1 cellular context compared by ENCODE assay signal in genomic region chr14:69648480-69649414, GRCh38.
TF ChIP-seq lines count a peak whose summit lies in the region.

No MANE protein-coding gene starts in this region.

TF ChIP-seq in GM23338, 12 proteins besides CTCF, POLR2A, EP300 and RAD21 (continued from another document):
- TF ChIP-seq ZNF462 (CRISPR knock-in tag; IDR thresholded peaks at IDR 0.05) (no peak), CREB1 (CRISPR knock-in tag; IDR thresholded peaks at IDR 0.05; ENCODE audit: low read depth) (no peak), JUNB (IDR thresholded peaks at IDR 0.05; ENCODE audit: unreplicated experiment) (no peak), ZNF114 (CRISPR knock-in tag; IDR thresholded peaks at IDR 0.05) (no peak), STAT1 (IDR thresholded peaks at IDR 0.05; ENCODE audit: unreplicated experiment) (no peak), NANOG (IDR thresholded peaks at IDR 0.05; ENCODE audit: borderline replicate concordance) (no peak), ZNF331 (CRISPR knock-in tag; IDR thresholded peaks at IDR 0.05; ENCODE audit: low read depth) (no peak)
